In the genomic region with DNA sequence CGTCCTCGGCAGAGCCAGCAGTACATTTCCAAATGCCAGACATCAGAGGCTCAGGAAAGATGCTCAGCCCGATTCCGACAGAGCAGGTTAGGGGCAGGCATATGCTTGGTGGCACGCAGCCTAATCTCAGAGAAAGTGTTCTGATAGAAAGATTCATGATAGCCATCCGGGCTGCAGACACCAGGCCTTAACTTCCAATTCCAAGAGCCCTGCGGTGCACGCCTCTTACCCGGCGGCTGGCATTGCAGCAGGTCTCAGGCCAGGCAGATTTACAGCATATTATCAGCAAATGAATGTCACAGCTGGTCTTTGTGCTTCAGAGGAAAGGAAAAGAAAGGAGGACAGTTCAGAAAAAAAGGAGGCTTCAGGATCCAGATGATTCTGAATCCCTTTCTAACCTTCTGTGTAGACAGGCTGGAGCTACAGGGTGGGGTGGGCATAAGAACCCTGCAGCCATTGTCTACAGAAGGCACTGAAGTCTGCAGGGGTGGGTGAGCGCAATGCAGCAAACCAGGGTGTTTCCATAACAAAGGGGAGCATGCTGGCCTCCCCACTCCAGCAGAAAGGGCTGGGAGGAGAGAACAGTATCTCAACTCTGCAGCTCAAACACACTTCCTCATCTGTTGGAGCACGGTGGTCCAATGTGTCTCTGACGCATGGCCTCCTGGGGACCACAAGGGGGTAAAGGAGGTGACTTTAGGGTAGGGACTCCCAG, we compare ENCODE assay signal across 17 cellular contexts.
DNase-seq lines count a peak whose midpoint lies in the region; TF ChIP-seq lines count a peak whose summit lies in the region.
"Had no signal": no experiment of that assay in that cellular context is flagged by ENCODE, and none has a peak within 500 bp of the region (broad histone marks: within the 10 kb centered on the region; RNA-seq: fewer than 3 reads in every experiment).

No MANE protein-coding gene starts in this region.

- H3K36me3 Mint-ChIP-seq in type B pancreatic cell = no peaks in the 10 kb centered on the region

- no peak for TF ChIP-seq CTCF in type B pancreatic cell (conservative IDR thresholded peaks at IDR 0.05)

- H3K9me3 ChIP-seq in HUES6 (ENCODE audit: control insufficient read depth, insufficient read depth, low read depth, low read length) (peaks cover 2% of the 10 kb centered on the region; the same call in 1 of the 2 replicates), ectodermal cell (ENCODE audit: control insufficient read depth, low read length) (peaks cover 2% of the 10 kb centered on the region)

- 0 out of 2 replicates have a peak overlapping the region, but pooled peaks have one; percentile 3 for H3K27ac ChIP-seq in HUES6 (ENCODE audit: low read depth, low read length)
- peak overlapping the region; percentile 45 for H3K27ac ChIP-seq in ectodermal cell (ENCODE audit: insufficient read depth, low read depth, low read length, poor library complexity, severe bottlenecking)
- H3K27ac ChIP-seq: C4-2B had no signal

- H3K27ac Mint-ChIP-seq in type B pancreatic cell = peak overlapping the region; percentile 28

- peak; percentile 66 for DNase-seq in iPS-NIHi11 (ENCODE audit: low spot score)
- DNase-seq in type B pancreatic cell (ENCODE audit: extremely low spot score, unreplicated experiment) = no peak
- DNase-seq in Ammon's horn (ENCODE audit: low spot score) = no peak
- DNase-seq in NCI-H1930 (lab: John Stamatoyannopoulos, UW) = no peak
- DNase-seq in kidney tubule cell (ENCODE audit: low spot score) = no peak
- DNase-seq: DMS79, KBM-7, NCI-H1105 treated with DMSO at 0.1 percent for 48 hours, NCI-H1694, NCI-H524, NCI-H82, PC-3, RPMI8226, SIG-M5 had no signal

- H3K9me3 Mint-ChIP-seq in type B pancreatic cell = no peaks in the 10 kb centered on the region

- H3K4me1 Mint-ChIP-seq in type B pancreatic cell (ENCODE audit: unreplicated experiment) = peaks cover 13% of the 10 kb centered on the region

- 18 to 25% methylated on average over 13 of the region's 13 CpGs for WGBS in ectodermal cell, 2 experiments

- no peak overlapping the region for H3K4me3 Mint-ChIP-seq in type B pancreatic cell

- H3K36me3 ChIP-seq in HUES6 (ENCODE audit: control insufficient read depth, insufficient read depth, low read length) (no peaks in the 10 kb centered on the region), ectodermal cell (ENCODE audit: control insufficient read depth, insufficient read depth, low read length) (no peaks in the 10 kb centered on the region)

- H3K9ac ChIP-seq in HUES6 (ENCODE audit: low read length) = peak overlapping the region; percentile 1

- peaks cover 28% of the 10 kb centered on the region for H3K27me3 Mint-ChIP-seq in type B pancreatic cell

- H3K27me3 ChIP-seq in HUES6 (ENCODE audit: control insufficient read depth, insufficient read depth, low read length) (peaks cover 8% of the 10 kb centered on the region; the same call in 1 of the 2 replicates), ectodermal cell (ENCODE audit: control insufficient read depth, insufficient read depth, low read length, poor library complexity, severe bottlenecking) (no peaks in the 10 kb centered on the region)

- H3K4me1 ChIP-seq in HUES6 (ENCODE audit: control insufficient read depth, insufficient read depth, low read length) (peaks cover 43% of the 10 kb centered on the region), ectodermal cell (ENCODE audit: control insufficient read depth, insufficient read depth, low read length) (peaks cover 39% of the 10 kb centered on the region)

- no peak overlapping the region for H3K4me3 ChIP-seq in HUES6 (ENCODE audit: low read depth, low read length)
- no peak overlapping the region for H3K4me3 ChIP-seq in ectodermal cell (ENCODE audit: insufficient read depth, low read depth, low read length)
